32 cellular contexts compared by ENCODE assay signal in genomic region chr2:96885432-96886137, GRCh38. TPM values are rescaled to one million over a fixed set of nuclear protein-coding genes. Genes with fewer than 3 reads are reported as not detected.
DNase-seq lines count a peak whose midpoint lies in the region; ATAC-seq, FAIRE-seq and TF ChIP-seq lines count a peak whose summit lies in the region.
"Had no signal": no experiment of that assay in that cellular context is flagged by ENCODE, and none has a peak within 500 bp of the region (broad histone marks: within the 10 kb centered on the region; RNA-seq: fewer than 3 reads in every experiment).

No MANE protein-coding gene starts in this region.

- no peak overlapping the region for H3K4me3 ChIP-seq in muscle layer of colon (ENCODE audit: low read depth in 1 of 2, low read length in 2 of 2)

- no peaks in the 10 kb centered on the region for H3K9me3 Mint-ChIP-seq in activated CD8-positive, alpha-beta T cell treated with anti-CD3 and anti-CD28 coated beads, Interleukin-2, amount 10 ng/mL, durations not matched to agents 7 days and 5 days (ENCODE audit: insufficient read depth)
- no peaks in the 10 kb centered on the region for H3K9me3 Mint-ChIP-seq in activated CD8-positive, alpha-beta T cell treated with anti-CD3 and anti-CD28 coated beads for 36 hours
- no peaks in the 10 kb centered on the region for H3K9me3 Mint-ChIP-seq in WTC11
- H3K9me3 Mint-ChIP-seq: nephron progenitor cell; stimulated activated naive CD8-positive, alpha-beta T cell treated with anti-CD3 and anti-CD28 coated beads, Interleukin-15, amount 100 ng/mL, for 72 hours; T-cell; type B pancreatic cell had no signal

- no peaks in the 10 kb centered on the region for H3K36me3 ChIP-seq in muscle layer of colon (ENCODE audit: insufficient read depth, low read length)

- no peak for ATAC-seq in activated CD8-positive, alpha-beta T cell treated with anti-CD3 and anti-CD28 coated beads, Interleukin-2, amount 10 ng/mL, durations not matched to agents 7 days and 5 days
- ATAC-seq in activated CD8-positive, alpha-beta T cell treated with anti-CD3 and anti-CD28 coated beads for 36 hours: no peak
- ATAC-seq in WTC11 (no peak), HG02973 (IDR thresholded peaks at IDR 0.05; ENCODE audit: unreplicated experiment) (no peak)
- ATAC-seq: esophagus mucosa; left ventricle myocardium superior; Panc1; sciatic nerve; stimulated activated naive CD8-positive, alpha-beta T cell treated with anti-CD3 and anti-CD28 coated beads, Interleukin-15, amount 100 ng/mL, for 72 hours; T-cell had no signal

- H3K27me3 Mint-ChIP-seq in activated CD8-positive, alpha-beta T cell treated with anti-CD3 and anti-CD28 coated beads, Interleukin-2, amount 10 ng/mL, durations not matched to agents 7 days and 5 days (ENCODE audit: low read depth): no peaks in the 10 kb centered on the region
- H3K27me3 Mint-ChIP-seq in activated CD8-positive, alpha-beta T cell treated with anti-CD3 and anti-CD28 coated beads for 36 hours: no peaks in the 10 kb centered on the region
- no peaks in the 10 kb centered on the region for H3K27me3 Mint-ChIP-seq in WTC11 (ENCODE audit: low read depth)
- H3K27me3 Mint-ChIP-seq: stimulated activated naive CD8-positive, alpha-beta T cell treated with anti-CD3 and anti-CD28 coated beads, Interleukin-15, amount 100 ng/mL, for 72 hours; T-cell; type B pancreatic cell had no signal

- TF ChIP-seq CTCF in activated CD8-positive, alpha-beta T cell treated with anti-CD3 and anti-CD28 coated beads for 36 hours (IDR thresholded peaks at IDR 0.05): no peak
- no peak for TF ChIP-seq CTCF in WTC11 (IDR thresholded peaks at IDR 0.05)
- no peak for TF ChIP-seq CTCF in GM13976 (IDR thresholded peaks at IDR 0.05; ENCODE audit: borderline replicate concordance, control extremely low read depth, extremely low read depth, insufficient read depth, missing control alignments)

- H3K9ac ChIP-seq in muscle layer of colon (ENCODE audit: low read length): no peak overlapping the region

- peaks cover 39% of the 10 kb centered on the region for H3K4me1 ChIP-seq in muscle layer of colon (ENCODE audit: insufficient read depth, low read length)

- FAIRE-seq in GM12891 (lab: Jason Lieb, UNC): no peak
- FAIRE-seq: A204.1, frontal cortex, G401.6, GM18507 had no signal

- CTCF ChIA-PET in activated CD8-positive, alpha-beta T cell treated with anti-CD3 and anti-CD28 coated beads, Interleukin-2, amount 10 ng/mL, durations not matched to agents 7 days and 5 days (lab: Charles Lee): interaction anchor here (1.5 kb wide), 1 partner anchor 15 kb away, joined by 3 read pairs; no protein-coding TSS in a partner anchor
- CTCF ChIA-PET in activated CD8-positive, alpha-beta T cell treated with anti-CD3 and anti-CD28 coated beads for 36 hours (lab: Charles Lee): no interaction called here
- CTCF ChIA-PET in WTC11 (lab: Charles Lee): interaction anchor here (1.5 to 2.2 kb wide), 4 partner anchors 11 to 65 kb away, joined by 7 to 10 read pairs (median 7); partner anchors contain the start of gene ANKRD39

- intact Hi-C loops in activated CD8-positive, alpha-beta T cell treated with anti-CD3 and anti-CD28 coated beads for 36 hours (cut with micrococcal nuclease): no loop called here

- H3K36me3 Mint-ChIP-seq in activated CD8-positive, alpha-beta T cell treated with anti-CD3 and anti-CD28 coated beads, Interleukin-2, amount 10 ng/mL, durations not matched to agents 7 days and 5 days (ENCODE audit: low read depth): no peaks in the 10 kb centered on the region
- H3K36me3 Mint-ChIP-seq in activated CD8-positive, alpha-beta T cell treated with anti-CD3 and anti-CD28 coated beads for 36 hours (ENCODE audit: low read depth): no peaks in the 10 kb centered on the region
- no peaks in the 10 kb centered on the region for H3K36me3 Mint-ChIP-seq in WTC11
- H3K36me3 Mint-ChIP-seq: T-cell, type B pancreatic cell had no signal

- no peak overlapping the region for H3K4me3 Mint-ChIP-seq in activated CD8-positive, alpha-beta T cell treated with anti-CD3 and anti-CD28 coated beads, Interleukin-2, amount 10 ng/mL, durations not matched to agents 7 days and 5 days
- H3K4me3 Mint-ChIP-seq in activated CD8-positive, alpha-beta T cell treated with anti-CD3 and anti-CD28 coated beads for 36 hours: no peak overlapping the region
- H3K4me3 Mint-ChIP-seq in WTC11: no peak overlapping the region
- H3K4me3 Mint-ChIP-seq: nephron progenitor cell; stimulated activated naive CD8-positive, alpha-beta T cell treated with anti-CD3 and anti-CD28 coated beads, Interleukin-15, amount 100 ng/mL, for 72 hours; T-cell; type B pancreatic cell had no signal

- H3K27ac Mint-ChIP-seq in activated CD8-positive, alpha-beta T cell treated with anti-CD3 and anti-CD28 coated beads, Interleukin-2, amount 10 ng/mL, durations not matched to agents 7 days and 5 days: peak overlapping the region; percentile 46
- H3K27ac Mint-ChIP-seq in activated CD8-positive, alpha-beta T cell treated with anti-CD3 and anti-CD28 coated beads for 36 hours: no peak overlapping the region
- H3K27ac Mint-ChIP-seq in WTC11: 0 out of 2 replicates have a peak overlapping the region, but pooled peaks have one; percentile 19

- in situ Hi-C loops in GM13976 (cut with MboI; ENCODE audit: low sequenced_read_pairs, unreplicated experiment): no loop called here

- no peak for DNase-seq in activated CD8-positive, alpha-beta T cell treated with anti-CD3 and anti-CD28 coated beads, Interleukin-2, amount 10 ng/mL, durations not matched to agents 7 days and 5 days
- DNase-seq in activated CD8-positive, alpha-beta T cell treated with anti-CD3 and anti-CD28 coated beads for 36 hours: no peak
- DNase-seq in WTC11 (ENCODE audit: low spot score): no peak
- no peak for DNase-seq in GM13976 (ENCODE audit: low spot score)
- no peak for DNase-seq in GM12891 (ENCODE audit: insufficient read length, low spot score)
- DNase-seq in COLO668 (lab: John Stamatoyannopoulos, UW; ENCODE audit: unreplicated experiment): no peak
- DNase-seq: activated naive CD4-positive, alpha-beta T cell treated with Interleukin-2 at 50 U/mL for 16 hours; activated T-cell treated with anti-CD3 and anti-CD28 coated beads, Interleukin-2, amount 50 U/mL, for 48 hours; DMS53; H7; hypothalamus; left ventricle myocardium superior; NCI-H1092; NCI-H1930; NCI-H226; NCI-H748 treated with DMSO at 0.1 percent for 48 hours; nephron progenitor cell; posterior cingulate gyrus; SHP77 treated with DMSO at 0.1 percent for 48 hours; stimulated activated CD4-positive, alpha-beta T cell treated with anti-CD3 and anti-CD28 coated beads, Interleukin-15, amount 100 ng/mL, for 24 hours; stimulated activated naive CD8-positive, alpha-beta T cell treated with anti-CD3 and anti-CD28 coated beads, Interleukin-15, amount 100 ng/mL, for 72 hours; T-cell had no signal

- no peaks in the 10 kb centered on the region for H3K9me3 ChIP-seq in muscle layer of colon (ENCODE audit: low read length)

- peak overlapping the region; percentile 36 for H3K27ac ChIP-seq in muscle layer of colon (ENCODE audit: low read depth, low read length)

- peaks cover 2% of the 10 kb centered on the region for H3K4me1 Mint-ChIP-seq in activated CD8-positive, alpha-beta T cell treated with anti-CD3 and anti-CD28 coated beads, Interleukin-2, amount 10 ng/mL, durations not matched to agents 7 days and 5 days (ENCODE audit: low read depth)
- peaks cover under 1% of the 10 kb centered on the region for H3K4me1 Mint-ChIP-seq in activated CD8-positive, alpha-beta T cell treated with anti-CD3 and anti-CD28 coated beads for 36 hours (ENCODE audit: low read depth)
- H3K4me1 Mint-ChIP-seq in WTC11: peaks cover 41% of the 10 kb centered on the region

- POLR2A ChIA-PET in activated CD8-positive, alpha-beta T cell treated with anti-CD3 and anti-CD28 coated beads, Interleukin-2, amount 10 ng/mL, durations not matched to agents 7 days and 5 days (lab: Charles Lee): no interaction called here
- POLR2A ChIA-PET in activated CD8-positive, alpha-beta T cell treated with anti-CD3 and anti-CD28 coated beads for 36 hours (lab: Charles Lee): interaction anchor here (1.5 kb wide), 1 partner anchor 11 kb away, joined by 4 read pairs; no protein-coding TSS in a partner anchor
- POLR2A ChIA-PET in WTC11 (lab: Charles Lee): no interaction called here

- no peak for TF ChIP-seq POLR2A in GM12891 (IDR thresholded peaks at IDR 0.05; ENCODE audit: low read depth, low read length)

- no peaks in the 10 kb centered on the region for H3K27me3 ChIP-seq in muscle layer of colon (ENCODE audit: control insufficient read depth in 1 of 2, insufficient read depth in 2 of 2, low read length in 2 of 2)

TF ChIP-seq in WTC11, 78 proteins besides CTCF, POLR2A, EP300 and RAD21 (continues in another document):
- TF ChIP-seq ZMAT4 (CRISPR knock-in tag; IDR thresholded peaks at IDR 0.05) (no peak), CREB1 (CRISPR knock-in tag; IDR thresholded peaks at IDR 0.05) (no peak)

TF ChIP-seq in GM12891, 5 proteins besides CTCF, POLR2A, EP300 and RAD21:
- no peak for TF ChIP-seq SPI1 (IDR thresholded peaks at IDR 0.05; ENCODE audit: low read depth, low read length)
- TF ChIP-seq POLR2AphosphoS5 (IDR thresholded peaks at IDR 0.05; ENCODE audit: low read depth, low read length): no peak
- no peak for TF ChIP-seq TAF1 (IDR thresholded peaks at IDR 0.05; ENCODE audit: low read depth, low read length)
- no peak for TF ChIP-seq PAX5 (IDR thresholded peaks at IDR 0.05; ENCODE audit: insufficient read depth, low read length, severe bottlenecking)
- TF ChIP-seq POU2F2 (IDR thresholded peaks at IDR 0.05; ENCODE audit: low read depth, low read length): no peak

RNA-seq across cellular contexts. Expression of gene SEMA4C, which starts 15.7 kb away (rescaled TPM):
- 10 to 100 TPM; 21.0 to 24.5 TPM for total RNA-seq in activated CD8-positive, alpha-beta T cell treated with anti-CD3 and anti-CD28 coated beads, Interleukin-2, amount 10 ng/mL, durations not matched to agents 7 days and 5 days
- total RNA-seq in activated CD8-positive, alpha-beta T cell treated with anti-CD3 and anti-CD28 coated beads for 36 hours: 10 to 100 TPM; 10.4 to 12.4 TPM
- total RNA-seq in WTC11 (2021): 80.0 to 81.6 TPM (median 80.4 TPM) in 3 replicates
- polyA plus RNA-seq in GM12891 (2012; ENCODE audit: low read depth, missing spikeins): 8.8 TPM

RNA-seq across cellular contexts. Expression of gene ANKRD39, which starts 27.8 kb away (rescaled TPM):
- total RNA-seq in activated CD8-positive, alpha-beta T cell treated with anti-CD3 and anti-CD28 coated beads, Interleukin-2, amount 10 ng/mL, durations not matched to agents 7 days and 5 days: 10 to 100 TPM; 35.4 to 36.7 TPM
- 10 to 100 TPM; 22.6 TPM for total RNA-seq in activated CD8-positive, alpha-beta T cell treated with anti-CD3 and anti-CD28 coated beads for 36 hours
- total RNA-seq in WTC11 (2021): 16.2 to 17.9 TPM (median 17.0 TPM) in 3 replicates
- 14.9 TPM for polyA plus RNA-seq in GM12891 (2012; ENCODE audit: low read depth, missing spikeins)

RNA-seq across cellular contexts. Expression of gene ANKRD23, which starts 41.8 kb away (rescaled TPM):
- total RNA-seq in activated CD8-positive, alpha-beta T cell treated with anti-CD3 and anti-CD28 coated beads, Interleukin-2, amount 10 ng/mL, durations not matched to agents 7 days and 5 days: 10 to 100 TPM; 12.6 to 17.2 TPM
- 1 to 10 TPM; 5.3 to 5.7 TPM for total RNA-seq in activated CD8-positive, alpha-beta T cell treated with anti-CD3 and anti-CD28 coated beads for 36 hours
- 2.5 to 4.1 TPM (median 3.2 TPM) in 3 replicates for total RNA-seq in WTC11 (2021)
- 2.2 TPM for polyA plus RNA-seq in GM12891 (2012; ENCODE audit: low read depth, missing spikeins)
